ENCODE assay signal across 1 cellular context in genomic region chr7:102425639-102426267, GRCh38.
TF ChIP-seq lines count a peak whose summit lies in the region.

No MANE protein-coding gene starts in this region.

TF ChIP-seq in H1, 55 proteins besides CTCF, POLR2A, EP300 and RAD21:
- TF ChIP-seq JUN (IDR thresholded peaks at IDR 0.05; ENCODE audit: low read depth, low read length): no peak
- no peak for TF ChIP-seq JUND (IDR thresholded peaks at IDR 0.05; ENCODE audit: low read length)
- TF ChIP-seq TAF1 (IDR thresholded peaks at IDR 0.05; ENCODE audit: low read depth, low read length): no peak
- no peak for TF ChIP-seq BRCA1 (IDR thresholded peaks at IDR 0.05; ENCODE audit: low read depth, low read length)
- no peak for TF ChIP-seq ASH2L (IDR thresholded peaks at IDR 0.05; ENCODE audit: low read length)
- no peak for TF ChIP-seq SP1 (IDR thresholded peaks at IDR 0.05; ENCODE audit: low read depth, low read length)
- no peak for TF ChIP-seq PHF8 (conservative IDR thresholded peaks at IDR 0.05; ENCODE audit: low read depth, low read length)
- TF ChIP-seq HDAC2 (IDR thresholded peaks at IDR 0.05; ENCODE audit: borderline replicate concordance in 1 of 2, low read depth in 2 of 2, low read length in 2 of 2): no peak
